In the genomic region with DNA sequence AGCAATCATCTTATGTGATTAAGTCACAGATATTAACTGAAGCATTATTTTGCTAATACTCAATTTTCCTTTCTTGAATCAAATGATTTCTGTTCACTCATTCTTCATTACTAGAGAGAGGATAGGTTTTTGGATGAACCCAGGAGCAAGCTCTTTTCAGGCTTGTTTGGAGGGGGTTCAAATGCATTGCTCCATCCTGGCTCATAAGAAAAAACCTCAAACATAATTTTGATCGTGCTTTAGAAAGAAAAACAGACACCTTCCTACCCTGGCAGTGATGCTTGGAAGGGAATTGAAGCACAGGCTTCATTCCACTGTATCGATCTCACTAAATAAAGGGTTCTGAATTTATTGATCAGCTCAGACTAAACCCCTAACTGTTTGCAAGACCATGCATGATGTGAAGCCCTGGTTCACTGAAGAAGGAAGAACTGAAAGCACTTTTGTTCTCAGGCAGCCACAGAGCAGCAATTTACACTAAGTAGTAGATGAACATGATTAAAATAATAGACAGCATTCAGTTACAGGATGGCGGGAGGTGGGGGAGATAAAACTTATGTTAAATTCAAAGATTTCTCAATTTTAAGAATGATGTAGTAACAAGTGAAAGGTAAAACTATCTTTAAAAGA, we compare ENCODE assay signal across 23 cellular contexts. TPM values are rescaled to one million over a fixed set of nuclear protein-coding genes. Genes with fewer than 3 reads are reported as not detected.
A peak's percentile ranks its signal among the peaks of the same experiment; 100 is the strongest.
DNase-seq lines count a peak whose midpoint lies in the region; ATAC-seq and TF ChIP-seq lines count a peak whose summit lies in the region.
"Had no signal": no experiment of that assay in that cellular context is flagged by ENCODE, and none has a peak within 500 bp of the region (broad histone marks: within the 10 kb centered on the region; RNA-seq: fewer than 3 reads in every experiment).

No MANE protein-coding gene starts in this region.

- H3F3A ChIP-seq in neural progenitor cell (ENCODE audit: low read depth), result peaks cover 10% of the 10 kb centered on the region

- H3K27me3 Mint-ChIP-seq in HFFc6 (ENCODE audit: insufficient read depth), result no peaks in the 10 kb centered on the region
- H3K27me3 Mint-ChIP-seq in neural progenitor cell (ENCODE audit: insufficient read depth, low read depth), result peaks cover 5% of the 10 kb centered on the region
- H3K27me3 Mint-ChIP-seq: activated CD4-positive, alpha-beta memory T cell treated with anti-CD3 and anti-CD28 coated beads, Interleukin-2, amount 10 ng/mL, durations not matched to agents 7 days and 5 days; activated naive CD8-positive, alpha-beta T cell treated with anti-CD3 and anti-CD28 coated beads for 36 hours; CD4-positive, alpha-beta T cell had no signal

- no peak for TF ChIP-seq CTCF in HFFc6 (IDR thresholded peaks at IDR 0.05)
- TF ChIP-seq CTCF in neural progenitor cell (IDR thresholded peaks at IDR 0.05), result no peak

- no peak for DNase-seq in HFFc6
- DNase-seq in neural progenitor cell (ENCODE audit: low spot score), result no peak
- no peak for DNase-seq in NCI-H146 treated with DMSO at 0.1 percent for 48 hours (lab: John Stamatoyannopoulos, UW; ENCODE audit: unreplicated experiment)
- no peak for DNase-seq in SHP77 (lab: John Stamatoyannopoulos, UW)
- DNase-seq in OCI-M2 (lab: John Stamatoyannopoulos, UW; ENCODE audit: unreplicated experiment), result no peak
- DNase-seq: activated CD4-positive, alpha-beta memory T cell treated with anti-CD3 and anti-CD28 coated beads, Interleukin-2, amount 10 ng/mL, durations not matched to agents 7 days and 5 days; activated effector memory CD4-positive, alpha-beta T cell treated with Interleukin-2 at 50 U/mL for 16 hours; activated naive CD8-positive, alpha-beta T cell treated with anti-CD3 and anti-CD28 coated beads for 36 hours; CD4-positive, alpha-beta T cell; cerebellar nuclear complex; effector CD4-positive, alpha-beta T cell; gastrocnemius medialis; HCEC 1CT; NCI-H187; NCI-H2171 treated with DMSO at 0.1 percent for 48 hours; NCI-H526 treated with DMSO at 0.1 percent for 48 hours; small intestine had no signal

- H3K4me3 Mint-ChIP-seq in HFFc6 (peak overlapping the region; percentile 64), neural progenitor cell (no peak overlapping the region)
- H3K4me3 Mint-ChIP-seq: activated CD4-positive, alpha-beta memory T cell treated with anti-CD3 and anti-CD28 coated beads, Interleukin-2, amount 10 ng/mL, durations not matched to agents 7 days and 5 days; activated naive CD8-positive, alpha-beta T cell treated with anti-CD3 and anti-CD28 coated beads for 36 hours; CD4-positive, alpha-beta T cell had no signal

- H4K20me1 ChIP-seq in neural progenitor cell (ENCODE audit: low read depth), result peaks cover 100% of the 10 kb centered on the region

- no peak overlapping the region for H3K9ac ChIP-seq in neural progenitor cell

- H3K27ac ChIP-seq in ACC112 (ENCODE audit: low read depth, low read length), result 0 out of 2 replicates have a peak overlapping the region, but pooled peaks have one; percentile 41
- H3K27ac ChIP-seq in cingulate gyrus (ENCODE audit: low read depth, low read length), result peak overlapping the region; percentile 39
- peak overlapping the region; percentile 10 for H3K27ac ChIP-seq in neural progenitor cell
- H3K27ac ChIP-seq: gastrocnemius medialis, HL-60 had no signal

- H2AFZ ChIP-seq in ACC112 (ENCODE audit: low read length, unreplicated experiment) (peak overlapping the region; percentile 47), neural progenitor cell (replicated peaks) (no peak overlapping the region)

- H3K79me2 ChIP-seq in ACC112 (ENCODE audit: control insufficient read depth, insufficient read depth, low read length, unreplicated experiment), result peaks cover 42% of the 10 kb centered on the region
- H3K79me2 ChIP-seq in neural progenitor cell (ENCODE audit: low read depth), result peaks cover 100% of the 10 kb centered on the region

- H3K36me3 Mint-ChIP-seq in HFFc6 (ENCODE audit: low read depth) (peaks cover 33% of the 10 kb centered on the region), neural progenitor cell (peaks cover 53% of the 10 kb centered on the region)
- H3K36me3 Mint-ChIP-seq: activated naive CD8-positive, alpha-beta T cell treated with anti-CD3 and anti-CD28 coated beads for 36 hours had no signal

- H3K9me3 Mint-ChIP-seq in HFFc6, result no peaks in the 10 kb centered on the region
- H3K9me3 Mint-ChIP-seq in neural progenitor cell, result peaks cover 18% of the 10 kb centered on the region

- no peaks in the 10 kb centered on the region for H3K9me3 ChIP-seq in neural progenitor cell (ENCODE audit: low read depth)
- H3K9me3 ChIP-seq: gastrocnemius medialis had no signal

- ATAC-seq in HG03175 (IDR thresholded peaks at IDR 0.05; ENCODE audit: unreplicated experiment), result no peak
- ATAC-seq: gastrocnemius medialis, HepG2 had no signal

- H3K36me3 ChIP-seq in ACC112 (ENCODE audit: insufficient read depth, low read length) (no peaks in the 10 kb centered on the region), neural progenitor cell (no peaks in the 10 kb centered on the region)
- H3K36me3 ChIP-seq: gastrocnemius medialis had no signal

- H3K4me1 ChIP-seq in ACC112 (ENCODE audit: control insufficient read depth, insufficient read depth, low read length, unreplicated experiment) (peaks cover 32% of the 10 kb centered on the region), neural progenitor cell (peaks cover 41% of the 10 kb centered on the region)
- H3K4me1 ChIP-seq: gastrocnemius medialis had no signal

- H3K4me2 ChIP-seq in neural progenitor cell, result peak overlapping the region; percentile 31

- H3K27ac Mint-ChIP-seq in HFFc6 (peak overlapping the region; percentile 69), neural progenitor cell (no peak overlapping the region)
- H3K27ac Mint-ChIP-seq: activated CD4-positive, alpha-beta memory T cell treated with anti-CD3 and anti-CD28 coated beads, Interleukin-2, amount 10 ng/mL, durations not matched to agents 7 days and 5 days; activated naive CD8-positive, alpha-beta T cell treated with anti-CD3 and anti-CD28 coated beads for 36 hours; CD4-positive, alpha-beta T cell had no signal

- H3K27me3 ChIP-seq in ACC112 (ENCODE audit: insufficient read depth, low read length) (no peaks in the 10 kb centered on the region), neural progenitor cell (no peaks in the 10 kb centered on the region)
- H3K27me3 ChIP-seq: gastrocnemius medialis had no signal

- H3K4me3 ChIP-seq in ACC112 (ENCODE audit: low read depth, low read length) (peak overlapping the region; percentile 62), neural progenitor cell (no peak overlapping the region)
- H3K4me3 ChIP-seq: gastrocnemius medialis, lung had no signal

- peaks cover 89% of the 10 kb centered on the region for H3K4me1 Mint-ChIP-seq in HFFc6 (ENCODE audit: low read depth)
- peaks cover 27% of the 10 kb centered on the region for H3K4me1 Mint-ChIP-seq in neural progenitor cell
- H3K4me1 Mint-ChIP-seq: activated CD4-positive, alpha-beta memory T cell treated with anti-CD3 and anti-CD28 coated beads, Interleukin-2, amount 10 ng/mL, durations not matched to agents 7 days and 5 days; activated naive CD8-positive, alpha-beta T cell treated with anti-CD3 and anti-CD28 coated beads for 36 hours had no signal

RNA-seq across cellular contexts. Expression of a gene that starts 53.4 kb away (rescaled TPM):
- 100 to 1,000 TPM; 194 to 317 (median 206) TPM for total RNA-seq in HFFc6 (2021; fragmentation: NEBNext Ultra II Directional; extraction: Animal tissue kit (Norgen Biotek cat#: 25700))
- 333 and 459 TPM in 2 replicates for total RNA-seq in neural progenitor cell (ENCODE audit: low replicate concordance)
- total RNA-seq: activated CD4-positive, alpha-beta memory T cell treated with anti-CD3 and anti-CD28 coated beads, Interleukin-2, amount 10 ng/mL, durations not matched to agents 7 days and 5 days; CD4-positive, alpha-beta T cell had no signal
